Comparison of ENCODE assay signal across 8 cellular contexts in genomic region chr5:50666261-50667078, GRCh38. TPM values are rescaled to one million over a fixed set of nuclear protein-coding genes. Genes with fewer than 3 reads are reported as not detected.
DNase-seq lines count a peak whose midpoint lies in the region; ATAC-seq and TF ChIP-seq lines count a peak whose summit lies in the region.

TSS of gene PARP8 (plus strand) at chr5:50666637. CDS start at chr5:50667096, 459 bp downstream.

- H3K36me3 ChIP-seq in body of pancreas (replicated peaks in 1 of 2; ENCODE audit: insufficient read depth in 1 of 2, low read depth in 2 of 2) (no peaks in the 10 kb centered on the region), iPS-20b (ENCODE audit: insufficient read depth, low read depth, low read length) (no peaks in the 10 kb centered on the region; the same call in 1 of the 2 replicates), skeletal muscle satellite cell (ENCODE audit: insufficient read depth, low read length) (no peaks in the 10 kb centered on the region)

- H3K4me3 Mint-ChIP-seq in CD14-positive monocyte, result peak within 1 kb of the TSS; percentile 93 to 98

- peaks cover 0 to 4% of the 10 kb centered on the region in 2 donors for H3K36me3 Mint-ChIP-seq in CD14-positive monocyte

- ATAC-seq in GM19438 (IDR thresholded peaks at IDR 0.05; ENCODE audit: low read depth, unreplicated experiment) (peak; percentile 39), body of pancreas (peak; percentile 51)

- no peaks in the 10 kb centered on the region for H3K9me3 Mint-ChIP-seq in CD14-positive monocyte

- intact Hi-C loops in CD14-positive monocyte (cut with micrococcal nuclease), result loop anchor here (5.0 to 10.0 kb wide), 3 partner anchors 56 to 222 kb away; partner anchors contain the start of gene EMB (in 1 of the 2)
- intact Hi-C loops in body of pancreas (cut with DNase I), result no loop called here

- 0 to 1% methylated on average over 20 to 68 of the region's 70 CpGs for WGBS in body of pancreas, 2 donors

- H3K4me1 ChIP-seq in body of pancreas (peaks cover 8% of the 10 kb centered on the region), iPS-20b (ENCODE audit: insufficient read depth, low read length) (peaks cover 7% of the 10 kb centered on the region; the same call in 1 of the 2 replicates), skeletal muscle satellite cell (ENCODE audit: control insufficient read depth, insufficient read depth, low read length) (no peaks in the 10 kb centered on the region)

- peaks cover 61% of the 10 kb centered on the region for H3K4me1 Mint-ChIP-seq in CD14-positive monocyte

- DNase-seq in CD14-positive monocyte (ENCODE audit: low spot score) (peak; percentile 57), HuH-7.5 (ENCODE audit: low spot score) (peak; percentile 50), T-helper 22 cell (ENCODE audit: low read depth) (peak; percentile 23), body of pancreas (peak; percentile 44 to 62 (median 48)), UCSD-AML1 (lab: John Stamatoyannopoulos, UW; ENCODE audit: unreplicated experiment) (no peak)

- H3K4me3 ChIP-seq in body of pancreas (peak within 1 kb of the TSS; percentile 77 to 85), iPS-20b (ENCODE audit: low read length) (peak within 1 kb of the TSS; percentile 96), skeletal muscle satellite cell (ENCODE audit: low read length) (peak within 1 kb of the TSS; percentile 99)

- H3K27ac Mint-ChIP-seq in CD14-positive monocyte, result peak within 1 kb of the TSS; percentile 97 to 99 (median 98)

- H3K27me3 Mint-ChIP-seq in CD14-positive monocyte (ENCODE audit: low read depth in 3 of 3), result no peaks in the 10 kb centered on the region

- H3K9ac ChIP-seq in iPS-20b (ENCODE audit: low read depth, low read length) (peak within 1 kb of the TSS; percentile 83), skeletal muscle satellite cell (ENCODE audit: low read depth, low read length) (peak within 1 kb of the TSS; percentile 85)

- TF ChIP-seq CTCF in CD14-positive monocyte (IDR thresholded peaks at IDR 0.05) (no peak), body of pancreas (IDR thresholded peaks at IDR 0.05) (no peak)

- peak within 1 kb of the TSS; percentile 88 to 98 (median 90) for H3K27ac ChIP-seq in body of pancreas
- peak within 1 kb of the TSS; percentile 52 for H3K27ac ChIP-seq in iPS-20b (ENCODE audit: low read length)

- H3K27me3 ChIP-seq in body of pancreas, result no peaks in the 10 kb centered on the region
- H3K27me3 ChIP-seq in iPS-20b (ENCODE audit: insufficient read depth, low read length), result peaks cover 12% of the 10 kb centered on the region
- no peaks in the 10 kb centered on the region for H3K27me3 ChIP-seq in skeletal muscle satellite cell (ENCODE audit: control insufficient read depth, insufficient read depth, low read length)

- no peaks in the 10 kb centered on the region for H3K9me3 ChIP-seq in body of pancreas
- no peaks in the 10 kb centered on the region for H3K9me3 ChIP-seq in iPS-20b (ENCODE audit: insufficient read depth, low read depth, low read length)
- no peaks in the 10 kb centered on the region for H3K9me3 ChIP-seq in skeletal muscle satellite cell (replicated peaks; ENCODE audit: low read length)

- no peak for TF ChIP-seq POLR2A in body of pancreas (IDR thresholded peaks at IDR 0.05)

- H3K4me2 ChIP-seq in skeletal muscle satellite cell (ENCODE audit: low read length), result peak within 1 kb of the TSS; percentile 99

RNA-seq across cellular contexts. Expression of gene PARP8, which starts in this region (rescaled TPM):
- polyA plus RNA-seq in CD14-positive monocyte, result 10 to 100 TPM; 27.5 to 40.6 TPM
- 10 to 100 TPM; 13.5 to 17.9 TPM for total RNA-seq in body of pancreas
- total RNA-seq in skeletal muscle satellite cell (2012; rRNA removed), result 9.6 and 13.1 TPM in 2 replicates
